ENCODE assay signal across 12 cellular contexts in genomic region chr4:39363773-39364393, GRCh38. TPM values are rescaled to one million over a fixed set of nuclear protein-coding genes. Genes with fewer than 3 reads are reported as not detected.
DNase-seq lines count a peak whose midpoint lies in the region; ATAC-seq and TF ChIP-seq lines count a peak whose summit lies in the region.
"Had no signal": no experiment of that assay in that cellular context is flagged by ENCODE, and none has a peak within 500 bp of the region (broad histone marks: within the 10 kb centered on the region; RNA-seq: fewer than 3 reads in every experiment).

No MANE protein-coding gene starts in this region.

- intact Hi-C loops in activated B cell treated with CpG ODN at 0.5 μM for 24 hours (cut with micrococcal nuclease) = loop anchor here (10.0 kb wide), 1 partner anchor 1469 kb away; the partner anchor contains the start of gene TBC1D1
- intact Hi-C loops in natural killer cell (cut with micrococcal nuclease) = no loop called here
- intact Hi-C loops in sigmoid colon (cut with DNase I) = no loop called here
- intact Hi-C loops in mucosa of descending colon (cut with DNase I, micrococcal nuclease) = no loop called here

- H3K36me3 Mint-ChIP-seq in activated B cell treated with CpG ODN at 0.5 μM for 24 hours (ENCODE audit: low read depth) (peaks cover 7% of the 10 kb centered on the region), natural killer cell (no peaks in the 10 kb centered on the region)

- no peak for TF ChIP-seq EP300 in sigmoid colon (IDR thresholded peaks at IDR 0.05)

- H3K4me1 Mint-ChIP-seq in activated B cell treated with CpG ODN at 0.5 μM for 24 hours (peaks cover 53% of the 10 kb centered on the region), natural killer cell (peaks cover 31 to 42% of the 10 kb centered on the region in 2 donors)

- no peak overlapping the region for H3K27ac ChIP-seq in sigmoid colon
- H3K27ac ChIP-seq: epithelial cell of prostate had no signal

- 81 to 88% methylated on average over 4 of the region's 4 CpGs for WGBS in sigmoid colon, 2 donors

- H3K9me3 ChIP-seq in sigmoid colon (no peaks in the 10 kb centered on the region), mucosa of descending colon (no peaks in the 10 kb centered on the region)

- TF ChIP-seq CTCF in activated B cell treated with CpG ODN at 0.5 μM for 24 hours (IDR thresholded peaks at IDR 0.05) (no peak), natural killer cell (IDR thresholded peaks at IDR 0.05) (no peak), sigmoid colon (IDR thresholded peaks at IDR 0.05) (no peak), mucosa of descending colon (IDR thresholded peaks at IDR 0.05) (no peak)

- H3K4me3 ChIP-seq in sigmoid colon (no peak overlapping the region), mucosa of descending colon (no peak overlapping the region)

- POLR2A ChIA-PET in activated B cell treated with CpG ODN at 0.5 μM for 24 hours (lab: Charles Lee) = interaction anchor here (0.6 to 5.6 kb wide), 5 partner anchors 9 to 95 kb away, joined by 3 to 94 read pairs (median 4); partner anchors contain the start of genes LIAS and RPL9

- peak overlapping the region; percentile 56 for H3K4me3 Mint-ChIP-seq in activated B cell treated with CpG ODN at 0.5 μM for 24 hours
- peak overlapping the region; percentile 60 for H3K4me3 Mint-ChIP-seq in natural killer cell

- CTCF ChIA-PET in activated B cell treated with CpG ODN at 0.5 μM for 24 hours (lab: Charles Lee) = no interaction called here

- ATAC-seq in GM18499 (IDR thresholded peaks at IDR 0.05; ENCODE audit: insufficient read depth, unreplicated experiment) (peak; percentile 36), GM21717 (IDR thresholded peaks at IDR 0.05; ENCODE audit: unreplicated experiment) (peak; percentile 42), activated B cell treated with CpG ODN at 0.5 μM for 24 hours (ENCODE audit: low read depth) (no peak), natural killer cell (no peak), mucosa of descending colon (no peak)

- H3K4me1 ChIP-seq in sigmoid colon (peaks cover 0 to 19% (median 15%) of the 10 kb centered on the region in 4 donors), mucosa of descending colon (ENCODE audit: low read depth) (peaks cover 4% of the 10 kb centered on the region)

- no peak for TF ChIP-seq POLR2A in sigmoid colon (IDR thresholded peaks at IDR 0.05)

- no peaks in the 10 kb centered on the region for H3K27me3 Mint-ChIP-seq in activated B cell treated with CpG ODN at 0.5 μM for 24 hours
- no peaks in the 10 kb centered on the region for H3K27me3 Mint-ChIP-seq in natural killer cell (ENCODE audit: low read depth in 2 of 2)

- no peaks in the 10 kb centered on the region for H3K36me3 ChIP-seq in sigmoid colon
- H3K36me3 ChIP-seq in mucosa of descending colon (ENCODE audit: low read depth) = no peaks in the 10 kb centered on the region

- no peak for DNase-seq in activated B cell treated with CpG ODN at 0.5 μM for 24 hours
- DNase-seq in natural killer cell = no peak
- DNase-seq in sigmoid colon = no peak
- DNase-seq in NCI-H2227 treated with DMSO at 0.1 percent for 48 hours (lab: John Stamatoyannopoulos, UW) = no peak
- DNase-seq in mucosa of descending colon = no peak
- DNase-seq: DMS53, NCI-H2107 had no signal

- H3K9me3 Mint-ChIP-seq in activated B cell treated with CpG ODN at 0.5 μM for 24 hours (no peaks in the 10 kb centered on the region), natural killer cell (no peaks in the 10 kb centered on the region)

- H3K27ac Mint-ChIP-seq in activated B cell treated with CpG ODN at 0.5 μM for 24 hours = peak overlapping the region; percentile 73
- H3K27ac Mint-ChIP-seq in natural killer cell = peak overlapping the region; percentile 63 to 89

- no peaks in the 10 kb centered on the region for H3K27me3 ChIP-seq in sigmoid colon

RNA-seq across cellular contexts. Expression of gene RFC1, which starts 2.3 kb away (rescaled TPM):
- total RNA-seq in activated B cell treated with CpG ODN at 0.5 μM for 24 hours = 44.8 and 45.9 TPM in 2 replicates
- 100 to 1,000 TPM in 1 of 3 donors, 10 to 100 TPM in 2; 74.6 to 103 (median 84.7) TPM for total RNA-seq in natural killer cell
- 10 to 100 TPM; 30.2 to 46.6 (median 38.6) TPM for total RNA-seq in sigmoid colon
- polyA plus RNA-seq in sigmoid colon = 10 to 100 TPM; 10.2 to 17.1 (median 13.2) TPM
- 10 to 100 TPM; 24.2 to 47.3 (median 29.5) TPM for total RNA-seq in mucosa of descending colon

RNA-seq across cellular contexts. Expression of gene KLB, which starts 42.8 kb away (rescaled TPM):
- total RNA-seq in activated B cell treated with CpG ODN at 0.5 μM for 24 hours = 0.18 and 0.20 TPM in 2 replicates
- total RNA-seq in natural killer cell = under 1 TPM; 0.07 to 0.16 (median 0.10) TPM
- total RNA-seq in sigmoid colon = 1 to 10 TPM in 1 of 4 donors, under 1 TPM in 1, not detected in 2; 0.16 to 1.4 TPM
- polyA plus RNA-seq in sigmoid colon = 1 to 10 TPM in 2 of 3 donors, under 1 TPM in 1; 0.55 to 1.6 (median 1.2) TPM
- total RNA-seq in mucosa of descending colon = 1 to 10 TPM in 1 of 3 donors, under 1 TPM in 2; 0.44 to 1.0 (median 0.92) TPM
- total RNA-seq: astrocyte, myocyte had no signal

Comparison
In these comparisons a context has a peak if more than half of its experiments do, and no peak if none do; other contexts are left out.
1. ATAC-seq: peak in GM18499 (single experiment) and GM21717 (single experiment); none in activated B cell treated with CpG ODN at 0.5 μM for 24 hours (single experiment), natural killer cell (0 of 3) and mucosa of descending colon (single experiment).